Comparison of ENCODE assay signal across 2 cellular contexts in genomic region chr18:23519725-23520124, GRCh38.
TF ChIP-seq lines count a peak whose summit lies in the region.

No MANE protein-coding gene starts in this region.

TF ChIP-seq in GM23338, 12 proteins besides CTCF, POLR2A, EP300 and RAD21:
- TF ChIP-seq ETS1 (IDR thresholded peaks at IDR 0.05) (no peak), REST (IDR thresholded peaks at IDR 0.05; ENCODE audit: unreplicated experiment) (no peak), EZH2phosphoT487 (IDR thresholded peaks at IDR 0.05; ENCODE audit: unreplicated experiment) (no peak), NANOG (IDR thresholded peaks at IDR 0.05; ENCODE audit: borderline replicate concordance) (no peak), JUNB (IDR thresholded peaks at IDR 0.05; ENCODE audit: unreplicated experiment) (no peak), ZNF331 (CRISPR knock-in tag; IDR thresholded peaks at IDR 0.05; ENCODE audit: low read depth) (no peak), CREB1 (CRISPR knock-in tag; IDR thresholded peaks at IDR 0.05; ENCODE audit: low read depth) (no peak), ZNF462 (CRISPR knock-in tag; IDR thresholded peaks at IDR 0.05) (no peak), ZNF114 (CRISPR knock-in tag; IDR thresholded peaks at IDR 0.05) (no peak), POLR2AphosphoS5 (IDR thresholded peaks at IDR 0.05; ENCODE audit: low read depth) (no peak), EZH2 (IDR thresholded peaks at IDR 0.05; ENCODE audit: low read depth, unreplicated experiment) (no peak), STAT1 (IDR thresholded peaks at IDR 0.05; ENCODE audit: unreplicated experiment) (no peak)

TF ChIP-seq in endothelial cell of umbilical vein, 7 proteins besides CTCF, POLR2A, EP300 and RAD21:
- TF ChIP-seq JUN (IDR thresholded peaks at IDR 0.05; ENCODE audit: borderline replicate concordance, insufficient read depth, insufficient read length, low read depth) (peak; percentile 69), MAX (IDR thresholded peaks at IDR 0.05; ENCODE audit: insufficient read depth, insufficient read length) (no peak), GATA2 (IDR thresholded peaks at IDR 0.05; ENCODE audit: insufficient read depth, insufficient read length, low read depth, low read length) (peak; percentile 43), POLR2AphosphoS5 (IDR thresholded peaks at IDR 0.05; ENCODE audit: insufficient read depth, low read depth, low read length) (no peak), MYC (IDR thresholded peaks at IDR 0.05; ENCODE audit: low read depth, low read length) (no peak)
